8 cellular contexts compared by ENCODE assay signal in the genomic region with DNA sequence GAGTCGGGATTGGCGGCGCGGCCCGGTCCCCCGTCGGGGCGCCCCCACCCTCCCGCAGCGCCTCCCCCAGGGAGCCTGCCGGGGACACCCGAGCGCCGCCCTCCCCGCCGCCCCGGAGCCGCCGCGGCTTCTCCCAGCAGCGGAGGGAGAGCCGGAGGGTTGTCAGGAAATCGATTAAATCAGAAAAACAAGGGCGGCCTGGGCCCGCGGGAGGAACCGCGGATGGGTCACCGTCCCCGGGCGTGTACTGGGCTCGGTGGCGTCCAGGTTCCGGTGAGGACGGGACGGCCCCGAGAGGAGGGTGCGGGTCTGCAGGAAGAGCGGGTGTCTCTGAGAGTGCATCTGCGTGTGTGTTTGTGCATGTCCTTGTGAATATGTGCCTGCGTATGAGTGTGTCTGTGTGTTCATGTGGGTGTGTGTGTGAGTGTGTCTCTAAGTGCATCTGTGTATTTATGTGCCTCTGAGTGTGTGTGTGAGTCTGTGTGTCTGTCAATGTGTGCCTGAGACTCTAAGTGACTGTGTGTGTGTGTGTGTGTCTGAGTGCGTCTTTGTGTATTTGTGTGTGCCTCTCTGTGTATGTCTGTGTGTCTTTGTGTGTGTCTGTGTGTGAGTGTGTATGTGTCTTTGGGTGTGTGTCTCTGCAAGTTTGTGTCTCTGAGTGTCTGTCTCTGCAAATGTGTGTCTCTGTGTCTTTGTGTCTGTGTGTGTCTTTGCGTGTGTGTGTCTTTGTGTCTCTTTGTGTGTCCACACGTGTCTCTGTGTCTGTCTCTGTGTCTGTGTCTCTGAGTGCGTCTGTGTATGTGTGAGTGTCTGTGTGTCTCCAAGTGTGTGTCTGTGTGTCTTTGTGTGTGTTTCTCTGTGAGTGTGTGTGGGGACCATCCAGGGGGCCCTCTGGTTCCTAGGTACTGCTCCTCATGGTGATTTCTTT. TPM values are rescaled to one million over a fixed set of nuclear protein-coding genes. Genes with fewer than 3 reads are reported as not detected.
A peak's percentile ranks its signal among the peaks of the same experiment; 100 is the strongest.
DNase-seq lines count a peak whose midpoint lies in the region; ATAC-seq and TF ChIP-seq lines count a peak whose summit lies in the region.

No MANE protein-coding gene starts in this region.

- in situ Hi-C loops in transverse colon (cut with MboI; ENCODE audit: low pct_ligation_motif_present in 1 of 4, low pct_unique_long_range_greater_than_20kb in 1 of 4, low sequenced_read_pairs in 3 of 4), result loop anchor here in 1 of 4 donors (25.0 kb wide), 1 partner anchor 169 kb away; no protein-coding TSS in a partner anchor

- peaks cover 4% of the 10 kb centered on the region for H3K9me3 Mint-ChIP-seq in central memory CD8-positive, alpha-beta T cell

- no peaks in the 10 kb centered on the region for H3K27me3 Mint-ChIP-seq in T-helper 17 cell
- no peaks in the 10 kb centered on the region for H3K27me3 Mint-ChIP-seq in central memory CD8-positive, alpha-beta T cell

- H3K4me3 ChIP-seq in AG09309 (ENCODE audit: control insufficient read depth, low read depth, low read length) (peak overlapping the region; percentile 94), transverse colon (peak overlapping the region; percentile 56 to 99 (median 82))

- TF ChIP-seq EP300 in transverse colon (IDR thresholded peaks at IDR 0.05; ENCODE audit: low read depth), result no peak

- H3K27me3 ChIP-seq in transverse colon, result no peaks in the 10 kb centered on the region

- no peaks in the 10 kb centered on the region for H3K36me3 Mint-ChIP-seq in T-helper 17 cell (ENCODE audit: low read depth)
- peaks cover 2% of the 10 kb centered on the region for H3K36me3 Mint-ChIP-seq in central memory CD8-positive, alpha-beta T cell (ENCODE audit: insufficient read depth)

- intact Hi-C loops in transverse colon (cut with DNase I; ENCODE audit: low total_unique reads), result loop anchor here (5.0 to 10.0 kb wide), 2 partner anchors 81 to 159 kb away; no protein-coding TSS in a partner anchor

- H3K27ac Mint-ChIP-seq in T-helper 17 cell, result no peak overlapping the region
- no peak overlapping the region for H3K27ac Mint-ChIP-seq in central memory CD8-positive, alpha-beta T cell (ENCODE audit: low read depth)

- ATAC-seq in T-helper 17 cell (peak; percentile 44), HG03439 (IDR thresholded peaks at IDR 0.05; ENCODE audit: unreplicated experiment) (no peak)
- ATAC-seq in central memory CD8-positive, alpha-beta T cell (replicated peaks; ENCODE audit: extremely low read depth, poor library complexity, severe bottlenecking), result peak; percentile 35

- H3K9me3 ChIP-seq in T-helper 17 cell (ENCODE audit: control insufficient read depth, low read length, poor library complexity, severe bottlenecking) (no peaks in the 10 kb centered on the region), transverse colon (peaks cover 1% of the 10 kb centered on the region in 2 donors)

- WGBS in transverse colon (ENCODE audit: low coverage in 1 of 2), 2 donors, result 5% methylated on average over 24 of the region's 45 CpGs; no CpG with 5 or more reads in 1 of the 2 donors

- peaks cover 20 to 44% (median 30%) of the 10 kb centered on the region in 4 donors for H3K4me1 ChIP-seq in transverse colon

- TF ChIP-seq POLR2A in transverse colon (IDR thresholded peaks at IDR 0.05), result peak; percentile 41

- H3K27ac ChIP-seq in transverse colon, result peak overlapping the region; percentile 94 to 96 (median 96)

- H3K4me1 Mint-ChIP-seq in T-helper 17 cell, result peaks cover 23% of the 10 kb centered on the region
- no peaks in the 10 kb centered on the region for H3K4me1 Mint-ChIP-seq in central memory CD8-positive, alpha-beta T cell

- no peaks in the 10 kb centered on the region for H3K36me3 ChIP-seq in transverse colon

- no peak overlapping the region for H3K4me3 Mint-ChIP-seq in T-helper 17 cell
- no peak overlapping the region for H3K4me3 Mint-ChIP-seq in central memory CD8-positive, alpha-beta T cell

- TF ChIP-seq CTCF in AG09309 (IDR thresholded peaks at IDR 0.05; ENCODE audit: control insufficient read depth, insufficient read depth, low read depth, low read length, missing control alignments) (no peak), transverse colon (IDR thresholded peaks at IDR 0.05) (no peak)

- DNase-seq in AG09309 (ENCODE audit: low read depth) (no peak), HCEC 1CT (peak; percentile 41), T-helper 17 cell (peak; percentile 20 to 47 (median 39)), lung microvascular endothelial cell (ENCODE audit: low read depth in 2 of 2) (peak; percentile 53 to 73), transverse colon (peak; percentile 55), NCI-H526 treated with DMSO at 0.1 percent for 48 hours (lab: John Stamatoyannopoulos, UW) (no peak)
- no peak for DNase-seq in central memory CD8-positive, alpha-beta T cell (ENCODE audit: low spot score in 2 of 2)

RNA-seq across cellular contexts. Expression of a gene that starts 1.1 kb away (rescaled TPM):
- total RNA-seq in T-helper 17 cell (1 to 10 TPM; 7.7 to 9.2 TPM), lung microvascular endothelial cell (20.0 and 21.6 TPM in 2 replicates), transverse colon (10 to 100 TPM; 40.0 to 82.1 (median 52.6) TPM)

RNA-seq across cellular contexts. Expression of a gene that starts 59.2 kb away (rescaled TPM):
- total RNA-seq in T-helper 17 cell (10 to 100 TPM; 16.1 to 19.2 TPM), lung microvascular endothelial cell (12.3 and 18.3 TPM in 2 replicates), transverse colon (10 to 100 TPM; 24.1 to 49.4 (median 26.7) TPM)

Comparison
In these comparisons a context has a peak if more than half of its experiments do, and no peak if none do; other contexts are left out.
1. DNase-seq: peak in HCEC 1CT (single experiment), T-helper 17 cell (3 of 3), lung microvascular endothelial cell (2 of 2) and transverse colon (single experiment); none in AG09309 (single experiment), central memory CD8-positive, alpha-beta T cell (0 of 2) and NCI-H526 treated with DMSO at 0.1 percent for 48 hours (single experiment).